ENCODE assay signal across 30 cellular contexts in genomic region chrX:152823657-152824056, GRCh38. TPM values are rescaled to one million over a fixed set of nuclear protein-coding genes. Genes with fewer than 3 reads are reported as not detected.
"Had no signal": no experiment of that assay in that cellular context is flagged by ENCODE, and none has a peak within 500 bp of the region (broad histone marks: within the 10 kb centered on the region; RNA-seq: fewer than 3 reads in every experiment).

No MANE protein-coding gene starts in this region.

- H3K36me3 Mint-ChIP-seq: immature natural killer cell; naive thymus-derived CD8-positive, alpha-beta T cell; stimulated activated effector memory CD8-positive, alpha-beta T cell treated with anti-CD3 and anti-CD28 coated beads, Interleukin-12 subunit alpha, Interleukin-12 subunit beta, amount 100 ng/mL, for 72 hours; type B pancreatic cell had no signal

- H3K9me3 ChIP-seq: lower lobe of right lung, pancreas, prostate gland, sigmoid colon, spleen, tibial nerve, uterus had no signal

- H3K27ac ChIP-seq: lower lobe of right lung, pancreas, prostate gland, sigmoid colon, spleen, tibial nerve, uterus had no signal

- H3K9me3 Mint-ChIP-seq: immature natural killer cell; naive thymus-derived CD8-positive, alpha-beta T cell; nephron; neural crest cell; stimulated activated effector memory CD8-positive, alpha-beta T cell treated with anti-CD3 and anti-CD28 coated beads, Interleukin-12 subunit alpha, Interleukin-12 subunit beta, amount 100 ng/mL, for 72 hours; stimulated activated naive CD8-positive, alpha-beta T cell treated with anti-CD3 and anti-CD28 coated beads, Interleukin-15, amount 100 ng/mL, for 72 hours; type B pancreatic cell had no signal

- DNase-seq: hypothalamus; immature natural killer cell; islet precursor cell; left ventricle myocardium superior; lower lobe of right lung; mammary epithelial cell; mesenchymal stem cell; naive thymus-derived CD8-positive, alpha-beta T cell; nucleus accumbens; pancreas; retina; right cardiac atrium; sigmoid colon; small intestine; spleen; stimulated activated CD4-positive, alpha-beta T cell treated with anti-CD3 and anti-CD28 coated beads, Interleukin-4, amount 100 ng/mL, for 24 hours; stimulated activated naive CD4-positive, alpha-beta T cell treated with Interleukin-2 at 50 U/mL for 16 hours; stimulated activated naive CD8-positive, alpha-beta T cell treated with anti-CD3 and anti-CD28 coated beads, Interleukin-15, amount 100 ng/mL, for 72 hours; substantia nigra; uterus had no signal

- H3K4me3 Mint-ChIP-seq: immature natural killer cell; naive thymus-derived CD8-positive, alpha-beta T cell; nephron; neural crest cell; stimulated activated effector memory CD8-positive, alpha-beta T cell treated with anti-CD3 and anti-CD28 coated beads, Interleukin-12 subunit alpha, Interleukin-12 subunit beta, amount 100 ng/mL, for 72 hours; stimulated activated naive CD8-positive, alpha-beta T cell treated with anti-CD3 and anti-CD28 coated beads, Interleukin-15, amount 100 ng/mL, for 72 hours; type B pancreatic cell had no signal

- H3K36me3 ChIP-seq: pancreas, prostate gland, uterus had no signal

- H3K27me3 ChIP-seq: sigmoid colon, tibial nerve, uterus had no signal

- FAIRE-seq: pancreas, small intestine had no signal

- H3K4me1 Mint-ChIP-seq: immature natural killer cell; naive thymus-derived CD8-positive, alpha-beta T cell; neural crest cell; stimulated activated effector memory CD8-positive, alpha-beta T cell treated with anti-CD3 and anti-CD28 coated beads, Interleukin-12 subunit alpha, Interleukin-12 subunit beta, amount 100 ng/mL, for 72 hours had no signal

- ATAC-seq: left ventricle myocardium superior; lower lobe of right lung; naive thymus-derived CD8-positive, alpha-beta T cell; pancreas; right cardiac atrium; stimulated activated effector memory CD8-positive, alpha-beta T cell treated with anti-CD3 and anti-CD28 coated beads, Interleukin-12 subunit alpha, Interleukin-12 subunit beta, amount 100 ng/mL, for 72 hours had no signal

- H3K4me3 ChIP-seq: lower lobe of right lung, pancreas, prostate gland, sigmoid colon, spleen, tibial nerve, uterus had no signal

- H3K27ac Mint-ChIP-seq: immature natural killer cell; naive thymus-derived CD8-positive, alpha-beta T cell; nephron; stimulated activated effector memory CD8-positive, alpha-beta T cell treated with anti-CD3 and anti-CD28 coated beads, Interleukin-12 subunit alpha, Interleukin-12 subunit beta, amount 100 ng/mL, for 72 hours; stimulated activated naive CD8-positive, alpha-beta T cell treated with anti-CD3 and anti-CD28 coated beads, Interleukin-15, amount 100 ng/mL, for 72 hours; type B pancreatic cell had no signal

- H3K4me1 ChIP-seq: lower lobe of right lung, pancreas, prostate gland, sigmoid colon, spleen, tibial nerve, uterus had no signal

RNA-seq across cellular contexts. Expression of gene MAGEA6, which starts 54.2 kb away (rescaled TPM):
- total RNA-seq: kidney epithelial cell; left ventricle myocardium superior; lower lobe of right lung; mammary epithelial cell; naive thymus-derived CD8-positive, alpha-beta T cell; neural crest cell; osteoblast; pancreas; right cardiac atrium; sigmoid colon; spleen; temporal lobe; tibial nerve; ureter had no signal
- polyA plus RNA-seq: immature natural killer cell; mammary epithelial cell; naive thymus-derived CD8-positive, alpha-beta T cell; pancreas; right cardiac atrium; sigmoid colon; small intestine; spleen had no signal
